21 cellular contexts compared by ENCODE assay signal in genomic region chr18:5107990-5108389, GRCh38.
"Had no signal": no experiment of that assay in that cellular context is flagged by ENCODE, and none has a peak within 500 bp of the region (broad histone marks: within the 10 kb centered on the region; RNA-seq: fewer than 3 reads in every experiment).

No MANE protein-coding gene starts in this region.

- ATAC-seq: activated CD8-positive, alpha-beta memory T cell treated with anti-CD3 and anti-CD28 coated beads, Interleukin-2, amount 10 ng/mL, durations not matched to agents 7 days and 5 days; activated naive CD4-positive, alpha-beta T cell treated with anti-CD3 and anti-CD28 coated beads, Interleukin-2, amount 50 U/mL, for 72 hours; activated T-cell treated with anti-CD3 and anti-CD28 coated beads, Interleukin-2, amount 50 U/mL, for 4 hours; left colon; mucosa of descending colon; naive thymus-derived CD8-positive, alpha-beta T cell; right cardiac atrium; stimulated activated effector memory CD8-positive, alpha-beta T cell treated with anti-CD3 and anti-CD28 coated beads, Interleukin-12 subunit alpha, Interleukin-12 subunit beta, amount 100 ng/mL, for 72 hours had no signal

- H3K4me1 Mint-ChIP-seq: activated CD8-positive, alpha-beta memory T cell treated with anti-CD3 and anti-CD28 coated beads, Interleukin-2, amount 10 ng/mL, durations not matched to agents 7 days and 5 days; brain; central memory CD8-positive, alpha-beta T cell; stimulated activated effector memory CD8-positive, alpha-beta T cell treated with anti-CD3 and anti-CD28 coated beads, Interleukin-12 subunit alpha, Interleukin-12 subunit beta, amount 100 ng/mL, for 72 hours had no signal

- H3K4me2 ChIP-seq: smooth muscle cell had no signal

- H3K27ac Mint-ChIP-seq: activated CD8-positive, alpha-beta memory T cell treated with anti-CD3 and anti-CD28 coated beads, Interleukin-2, amount 10 ng/mL, durations not matched to agents 7 days and 5 days; activated naive CD4-positive, alpha-beta T cell treated with anti-CD3 and anti-CD28 coated beads, Interleukin-2, amount 50 U/mL, for 72 hours; naive thymus-derived CD8-positive, alpha-beta T cell; progenitor cell of endocrine pancreas; stimulated activated effector memory CD8-positive, alpha-beta T cell treated with anti-CD3 and anti-CD28 coated beads, Interleukin-12 subunit alpha, Interleukin-12 subunit beta, amount 100 ng/mL, for 72 hours had no signal

- H3K4me1 ChIP-seq: thyroid gland had no signal

- H3K4me3 Mint-ChIP-seq: activated CD8-positive, alpha-beta memory T cell treated with anti-CD3 and anti-CD28 coated beads, Interleukin-2, amount 10 ng/mL, durations not matched to agents 7 days and 5 days; activated T-cell treated with anti-CD3 and anti-CD28 coated beads, Interleukin-2, amount 50 U/mL, for 4 hours; brain; central memory CD8-positive, alpha-beta T cell; naive thymus-derived CD8-positive, alpha-beta T cell; stimulated activated effector memory CD8-positive, alpha-beta T cell treated with anti-CD3 and anti-CD28 coated beads, Interleukin-12 subunit alpha, Interleukin-12 subunit beta, amount 100 ng/mL, for 72 hours had no signal

- H3K27ac ChIP-seq: epithelial cell of prostate, thyroid gland had no signal

- H3K4me3 ChIP-seq: mucosa of descending colon, smooth muscle cell, thyroid gland had no signal

- H3K36me3 ChIP-seq: thyroid gland had no signal

- H3K27me3 Mint-ChIP-seq: naive thymus-derived CD8-positive, alpha-beta T cell had no signal

- H3K27me3 ChIP-seq: thyroid gland had no signal

- DNase-seq: activated CD4-positive, alpha-beta T cell treated with anti-CD3 and anti-CD28 coated beads, Interleukin-2, amount 50 U/mL, for 48 hours; activated CD4-positive, CD25-positive, alpha-beta regulatory T cell treated with anti-CD3 and anti-CD28 coated beads, Interleukin-2, amount 50 U/mL, for 72 hours; activated CD8-positive, alpha-beta memory T cell treated with anti-CD3 and anti-CD28 coated beads, Interleukin-2, amount 10 ng/mL, durations not matched to agents 7 days and 5 days; activated effector memory CD4-positive, alpha-beta T cell treated with anti-CD3 and anti-CD28 coated beads, Interleukin-2, amount 50 U/mL, for 16 hours; activated T-cell treated with anti-CD3 and anti-CD28 coated beads, Interleukin-2, amount 50 U/mL, for 4 hours; amniotic stem cell; effector memory CD4-positive, alpha-beta T cell; hippocampal formation; left colon; mucosa of descending colon; naive thymus-derived CD8-positive, alpha-beta T cell; occipital lobe; right cardiac atrium; thyroid gland had no signal

- H3K9me3 Mint-ChIP-seq: activated naive CD4-positive, alpha-beta T cell treated with anti-CD3 and anti-CD28 coated beads, Interleukin-2, amount 50 U/mL, for 72 hours; activated T-cell treated with anti-CD3 and anti-CD28 coated beads, Interleukin-2, amount 50 U/mL, for 4 hours; brain; central memory CD8-positive, alpha-beta T cell; stimulated activated effector memory CD8-positive, alpha-beta T cell treated with anti-CD3 and anti-CD28 coated beads, Interleukin-12 subunit alpha, Interleukin-12 subunit beta, amount 100 ng/mL, for 72 hours had no signal

- H3K9me3 ChIP-seq: mucosa of descending colon, thyroid gland had no signal

- H3K36me3 Mint-ChIP-seq: activated CD8-positive, alpha-beta memory T cell treated with anti-CD3 and anti-CD28 coated beads, Interleukin-2, amount 10 ng/mL, durations not matched to agents 7 days and 5 days; activated naive CD4-positive, alpha-beta T cell treated with anti-CD3 and anti-CD28 coated beads, Interleukin-2, amount 50 U/mL, for 72 hours; brain; naive thymus-derived CD8-positive, alpha-beta T cell; stimulated activated effector memory CD8-positive, alpha-beta T cell treated with anti-CD3 and anti-CD28 coated beads, Interleukin-12 subunit alpha, Interleukin-12 subunit beta, amount 100 ng/mL, for 72 hours had no signal
